Comparison of ENCODE assay signal across 5 cellular contexts in genomic region chr5:18067615-18068014, GRCh38.
"Had no signal": no experiment of that assay in that cellular context is flagged by ENCODE, and none has a peak within 500 bp of the region (broad histone marks: within the 10 kb centered on the region; RNA-seq: fewer than 3 reads in every experiment).

No MANE protein-coding gene starts in this region.

- DNase-seq: GM23248, GOT3, H7, HFFc6, IMR-90 had no signal

- H3K27ac Mint-ChIP-seq: HFFc6 had no signal

- H3K4me3 Mint-ChIP-seq: HFFc6 had no signal
